15 cellular contexts compared by ENCODE assay signal in the genomic region with DNA sequence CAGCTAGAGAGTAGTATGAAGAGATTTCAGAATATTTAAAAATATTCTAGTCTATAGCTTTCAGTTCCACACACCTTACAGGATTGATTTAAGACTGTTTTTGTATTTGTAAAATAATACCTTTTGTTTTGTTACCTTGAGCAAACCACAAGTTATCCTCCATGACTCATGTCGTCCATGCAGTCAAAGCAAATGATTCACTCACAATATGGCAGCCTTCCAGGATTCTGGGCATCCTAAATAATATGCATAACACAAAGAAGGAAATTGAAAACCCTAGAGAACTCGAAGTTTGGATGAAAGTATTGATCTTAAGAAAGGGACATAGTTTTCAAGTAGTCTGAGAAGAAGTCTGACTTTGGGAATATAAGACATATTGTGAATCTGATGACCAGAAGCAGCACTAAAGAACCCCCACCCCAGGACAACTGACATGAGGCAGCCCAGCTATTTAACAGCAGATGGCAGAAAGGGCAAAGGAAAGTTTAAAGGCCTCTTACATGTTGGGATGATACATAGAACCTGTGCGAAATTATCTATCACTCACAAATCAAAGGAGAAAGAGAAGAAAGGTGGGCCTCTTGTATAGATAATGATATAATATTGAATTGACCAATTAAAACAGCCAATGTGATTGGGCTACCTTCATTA.
A peak's percentile ranks its signal among the peaks of the same experiment; 100 is the strongest.
DNase-seq lines count a peak whose midpoint lies in the region; ATAC-seq, FAIRE-seq and TF ChIP-seq lines count a peak whose summit lies in the region.
"Had no signal": no experiment of that assay in that cellular context is flagged by ENCODE, and none has a peak within 500 bp of the region (broad histone marks: within the 10 kb centered on the region; RNA-seq: fewer than 3 reads in every experiment).

No MANE protein-coding gene starts in this region.

- H3K4me1 Mint-ChIP-seq in Calu3 (ENCODE audit: low read depth, unreplicated experiment): peaks cover 36% of the 10 kb centered on the region
- H3K4me1 Mint-ChIP-seq: nephron had no signal

- no peak overlapping the region for H3K4me3 Mint-ChIP-seq in Calu3 (ENCODE audit: low read depth, unreplicated experiment)
- H3K4me3 Mint-ChIP-seq: nephron had no signal

- H3K4me1 ChIP-seq in body of pancreas: no peaks in the 10 kb centered on the region
- H3K4me1 ChIP-seq: Caco-2, upper lobe of right lung had no signal

- H3K27ac ChIP-seq in body of pancreas: no peak overlapping the region
- H3K27ac ChIP-seq: upper lobe of right lung had no signal

- no peaks in the 10 kb centered on the region for H3K36me3 ChIP-seq in body of pancreas (replicated peaks in 1 of 2; ENCODE audit: insufficient read depth in 1 of 2, low read depth in 2 of 2)
- H3K36me3 ChIP-seq: upper lobe of right lung had no signal

- TF ChIP-seq CTCF in Calu3 (IDR thresholded peaks at IDR 0.05; ENCODE audit: unreplicated experiment): no peak
- TF ChIP-seq CTCF in LNCaP clone FGC (IDR thresholded peaks at IDR 0.05; ENCODE audit: control insufficient read depth, extremely low read depth, insufficient read depth): peak; percentile 15; the same call in 1 of the 2 replicates
- no peak for TF ChIP-seq CTCF in body of pancreas (IDR thresholded peaks at IDR 0.05)

- FAIRE-seq in TTC549 (lab: Jason Lieb, UNC): peak; percentile 20

- H3K9me3 ChIP-seq in body of pancreas: no peaks in the 10 kb centered on the region
- H3K9me3 ChIP-seq: Caco-2, upper lobe of right lung had no signal

- ATAC-seq in body of pancreas: no peak
- no peak for ATAC-seq in sciatic nerve
- ATAC-seq: upper lobe of right lung had no signal

- no peaks in the 10 kb centered on the region for H3K9me3 Mint-ChIP-seq in Calu3 (ENCODE audit: low read depth, unreplicated experiment)
- H3K9me3 Mint-ChIP-seq: nephron had no signal

- WGBS in body of pancreas, 2 donors: 37 to 45% methylated on average over 3 of the region's 3 CpGs

- H3K27ac Mint-ChIP-seq in Calu3 (ENCODE audit: unreplicated experiment): peak overlapping the region; percentile 56
- H3K27ac Mint-ChIP-seq: nephron had no signal

- H3K36me3 Mint-ChIP-seq in Calu3 (ENCODE audit: insufficient read depth, unreplicated experiment): no peaks in the 10 kb centered on the region

- no peaks in the 10 kb centered on the region for H3K27me3 ChIP-seq in body of pancreas
- H3K27me3 ChIP-seq: upper lobe of right lung had no signal

- H3K4me3 ChIP-seq in LNCaP clone FGC (ENCODE audit: low read depth, low read length) (no peak overlapping the region), body of pancreas (no peak overlapping the region)
- H3K4me3 ChIP-seq: upper lobe of right lung had no signal

- BruUV-seq in Calu3 (replicated peaks; lab: Mats Ljungman, UMichigan): no TSS peak

- CTCF ChIA-PET in Calu3 (lab: Charles Lee): interaction anchor here (0.5 kb wide), 1 partner anchor 261 kb away, joined by 3 read pairs; no protein-coding TSS in a partner anchor

- no peak for TF ChIP-seq POLR2A in body of pancreas (IDR thresholded peaks at IDR 0.05)

- no peaks in the 10 kb centered on the region for H3K27me3 Mint-ChIP-seq in Calu3 (ENCODE audit: unreplicated experiment)

- peak; percentile 87 for DNase-seq in Calu3
- DNase-seq in LNCaP clone FGC (ENCODE audit: low read depth): peak; percentile 22
- peak; percentile 96 for DNase-seq in iris pigment epithelial cell (ENCODE audit: low read depth)
- DNase-seq in body of pancreas: no peak
- no peak for DNase-seq in sciatic nerve (ENCODE audit: low spot score)
- no peak for DNase-seq in NCI-H526 treated with DMSO at 0.1 percent for 48 hours (lab: John Stamatoyannopoulos, UW)
- DNase-seq in D341Med (ENCODE audit: low spot score): no peak
- DNase-seq: activated CD4-positive, alpha-beta T cell treated with anti-CD3 and anti-CD28 coated beads, Interleukin-2, amount 50 U/mL, for 48 hours; amygdala; Caco-2; KG1; OCI-M1; upper lobe of right lung had no signal

- intact Hi-C loops in Calu3 (cut with micrococcal nuclease; ENCODE audit: unreplicated experiment): no loop called here
- intact Hi-C loops in body of pancreas (cut with DNase I): no loop called here
- intact Hi-C loops in sciatic nerve (cut with DNase I): no loop called here

Comparison
In these comparisons a context has a peak if more than half of its experiments do, and no peak if none do; other contexts are left out.
1. DNase-seq: peak in Calu3 (single experiment), LNCaP clone FGC (single experiment) and iris pigment epithelial cell (single experiment); none in body of pancreas (0 of 4), sciatic nerve (single experiment), NCI-H526 treated with DMSO at 0.1 percent for 48 hours (single experiment) and D341Med (single experiment).